In the genomic region with DNA sequence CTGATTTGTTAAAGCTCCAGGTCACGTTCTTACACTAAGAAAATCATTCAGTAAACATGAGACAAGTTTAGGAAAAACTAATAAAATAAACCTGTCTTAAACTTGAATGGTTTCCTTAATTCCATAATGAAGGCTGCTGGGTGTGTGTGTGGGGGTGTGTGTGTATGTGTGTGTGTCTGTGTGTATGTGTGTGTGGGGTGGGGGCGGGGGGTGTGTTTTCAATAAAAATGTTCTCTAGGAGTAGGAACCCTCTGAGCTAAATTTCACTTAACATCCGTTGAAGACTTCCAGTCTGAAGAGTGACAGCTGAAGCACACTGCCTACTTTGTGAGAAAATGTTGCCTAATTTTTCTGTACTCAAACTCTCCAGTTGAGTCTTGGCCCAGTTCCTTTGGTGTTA, we compare ENCODE assay signal across 1 cellular context.
TF ChIP-seq lines count a peak whose summit lies in the region.

No MANE protein-coding gene starts in this region.

TF ChIP-seq in GM12878, 131 proteins besides CTCF, POLR2A, EP300 and RAD21:
- 0 out of 2 replicates have a peak, but pooled peaks have one; percentile 16 for TF ChIP-seq PKNOX1 (IDR thresholded peaks at IDR 0.05)
- no peak for TF ChIP-seq YBX1 (IDR thresholded peaks at IDR 0.05)
